Comparison of ENCODE assay signal across 26 cellular contexts in genomic region chr2:12310399-12310798, GRCh38.
DNase-seq lines count a peak whose midpoint lies in the region; ATAC-seq, FAIRE-seq and TF ChIP-seq lines count a peak whose summit lies in the region.
"Had no signal": no experiment of that assay in that cellular context is flagged by ENCODE, and none has a peak within 500 bp of the region (broad histone marks: within the 10 kb centered on the region; RNA-seq: fewer than 3 reads in every experiment).

No MANE protein-coding gene starts in this region.

- H3K4me1 Mint-ChIP-seq in activated naive CD8-positive, alpha-beta T cell treated with anti-CD3 and anti-CD28 coated beads, Interleukin-2, amount 10 ng/mL, durations not matched to agents 7 days and 5 days, result peaks cover 35% of the 10 kb centered on the region
- peaks cover 28% of the 10 kb centered on the region for H3K4me1 Mint-ChIP-seq in activated naive CD8-positive, alpha-beta T cell treated with anti-CD3 and anti-CD28 coated beads, Interleukin-2, amount 50 U/mL, for 24 hours
- peaks cover 48 to 59% (median 50%) of the 10 kb centered on the region in 3 donors for H3K4me1 Mint-ChIP-seq in T-cell
- peaks cover 10 to 22% of the 10 kb centered on the region in 2 donors for H3K4me1 Mint-ChIP-seq in stimulated activated naive B cell treated with anti-CD40 and anti-IgM and Interleukin-4, amounts not matched to agents 10 μg/mL and 1 μg/mL and 100 μg/mL, for 72 hours
- H3K4me1 Mint-ChIP-seq: CD14-positive monocyte had no signal

- no peaks in the 10 kb centered on the region for H3K79me2 ChIP-seq in DND-41 (ENCODE audit: insufficient read depth, low read length)

- no peaks in the 10 kb centered on the region for H3K9me3 ChIP-seq in DND-41 (ENCODE audit: insufficient read depth, low read length, severe bottlenecking)
- H3K9me3 ChIP-seq: BE2C; BLaER1 treated with 17β-estradiol and CSF1 and Interleukin-3, amounts not matched to agents 10 nM and 100 nM had no signal

- no peaks in the 10 kb centered on the region for H4K20me1 ChIP-seq in DND-41 (ENCODE audit: insufficient read depth, low read length)
- H4K20me1 ChIP-seq: BLaER1 treated with 17β-estradiol and CSF1 and Interleukin-3, amounts not matched to agents 10 nM and 100 nM had no signal

- peaks cover 2% of the 10 kb centered on the region for H3K9me3 Mint-ChIP-seq in activated naive CD8-positive, alpha-beta T cell treated with anti-CD3 and anti-CD28 coated beads, Interleukin-2, amount 10 ng/mL, durations not matched to agents 7 days and 5 days
- H3K9me3 Mint-ChIP-seq in activated naive CD8-positive, alpha-beta T cell treated with anti-CD3 and anti-CD28 coated beads, Interleukin-2, amount 50 U/mL, for 24 hours, result no peaks in the 10 kb centered on the region
- H3K9me3 Mint-ChIP-seq in T-cell, result no peaks in the 10 kb centered on the region
- no peaks in the 10 kb centered on the region for H3K9me3 Mint-ChIP-seq in stimulated activated naive B cell treated with anti-CD40 and anti-IgM and Interleukin-4, amounts not matched to agents 10 μg/mL and 1 μg/mL and 100 μg/mL, for 72 hours
- H3K9me3 Mint-ChIP-seq: CD14-positive monocyte had no signal

- H3K4me3 ChIP-seq in DND-41 (ENCODE audit: low read depth in 1 of 2, low read length in 2 of 2), result no peak overlapping the region
- H3K4me3 ChIP-seq: BLaER1 treated with 17β-estradiol and CSF1 and Interleukin-3, amounts not matched to agents 10 nM and 100 nM; GM23248 had no signal

- no peak overlapping the region for H3K27ac ChIP-seq in DND-41 (ENCODE audit: low read length)
- H3K27ac ChIP-seq: 22Rv1; BLaER1 treated with 17β-estradiol and CSF1 and Interleukin-3, amounts not matched to agents 10 nM and 100 nM; GM23248 had no signal

- ATAC-seq in activated naive CD8-positive, alpha-beta T cell treated with anti-CD3 and anti-CD28 coated beads, Interleukin-2, amount 10 ng/mL, durations not matched to agents 7 days and 5 days (ENCODE audit: low read depth), result peak; percentile 52
- ATAC-seq in activated naive CD8-positive, alpha-beta T cell treated with anti-CD3 and anti-CD28 coated beads, Interleukin-2, amount 50 U/mL, for 24 hours, result no peak
- ATAC-seq in DND-41 (ENCODE audit: insufficient read depth, low read depth), result peak; percentile 61
- peak; percentile 50 to 77 (median 62) for ATAC-seq in T-cell (replicated peaks in 1 of 4)
- no peak for ATAC-seq in HG02642 (IDR thresholded peaks at IDR 0.05; ENCODE audit: poor library complexity, unreplicated experiment)
- no peak for ATAC-seq in stimulated activated naive B cell treated with anti-CD40 and anti-IgM and Interleukin-4, amounts not matched to agents 10 μg/mL and 1 μg/mL and 100 μg/mL, for 72 hours (replicated peaks)

- no peak for DNase-seq in activated naive CD8-positive, alpha-beta T cell treated with anti-CD3 and anti-CD28 coated beads, Interleukin-2, amount 10 ng/mL, durations not matched to agents 7 days and 5 days
- no peak for DNase-seq in activated naive CD8-positive, alpha-beta T cell treated with anti-CD3 and anti-CD28 coated beads, Interleukin-2, amount 50 U/mL, for 24 hours
- no peak for DNase-seq in DND-41
- no peak for DNase-seq in T-cell
- no peak for DNase-seq in urothelium cell line (ENCODE audit: low spot score)
- no peak for DNase-seq in NCI-H187 (lab: John Stamatoyannopoulos, UW)
- no peak for DNase-seq in stimulated activated naive B cell treated with anti-CD40 and anti-IgM and Interleukin-4, amounts not matched to agents 10 μg/mL and 1 μg/mL and 100 μg/mL, for 72 hours
- DNase-seq: ACHN, AML-193, BE2C, Calu3, COR-L47, DMS53, DMS79 treated with DMSO at 0.1 percent for 48 hours, GM23248, H7, HCEC 1CT had no signal

- H3K27me3 Mint-ChIP-seq in activated naive CD8-positive, alpha-beta T cell treated with anti-CD3 and anti-CD28 coated beads, Interleukin-2, amount 10 ng/mL, durations not matched to agents 7 days and 5 days, result no peaks in the 10 kb centered on the region
- no peaks in the 10 kb centered on the region for H3K27me3 Mint-ChIP-seq in activated naive CD8-positive, alpha-beta T cell treated with anti-CD3 and anti-CD28 coated beads, Interleukin-2, amount 50 U/mL, for 24 hours
- H3K27me3 Mint-ChIP-seq in T-cell, result no peaks in the 10 kb centered on the region
- no peaks in the 10 kb centered on the region for H3K27me3 Mint-ChIP-seq in stimulated activated naive B cell treated with anti-CD40 and anti-IgM and Interleukin-4, amounts not matched to agents 10 μg/mL and 1 μg/mL and 100 μg/mL, for 72 hours

- H3K36me3 ChIP-seq in DND-41 (ENCODE audit: insufficient read depth, low read length), result no peaks in the 10 kb centered on the region
- H3K36me3 ChIP-seq: BE2C; BLaER1 treated with 17β-estradiol and CSF1 and Interleukin-3, amounts not matched to agents 10 nM and 100 nM had no signal

- FAIRE-seq in urothelium cell line (lab: Jason Lieb, UNC), result peak; percentile 9
- FAIRE-seq: A204.1, G401.6, GM12892, GM19239, H1 had no signal

- no peak overlapping the region for H2AFZ ChIP-seq in DND-41 (ENCODE audit: low read depth, low read length)
- H2AFZ ChIP-seq: GM23248 had no signal

- H3K4me2 ChIP-seq in DND-41 (ENCODE audit: insufficient read depth, low read length), result no peak overlapping the region
- H3K4me2 ChIP-seq: BLaER1 treated with 17β-estradiol and CSF1 and Interleukin-3, amounts not matched to agents 10 nM and 100 nM had no signal

- POLR2A ChIA-PET in activated naive CD8-positive, alpha-beta T cell treated with anti-CD3 and anti-CD28 coated beads, Interleukin-2, amount 10 ng/mL, durations not matched to agents 7 days and 5 days (lab: Charles Lee), result no interaction called here
- POLR2A ChIA-PET in T-cell (lab: Charles Lee), result no interaction called here

- H3K36me3 Mint-ChIP-seq in activated naive CD8-positive, alpha-beta T cell treated with anti-CD3 and anti-CD28 coated beads, Interleukin-2, amount 10 ng/mL, durations not matched to agents 7 days and 5 days, result peaks cover 3% of the 10 kb centered on the region
- H3K36me3 Mint-ChIP-seq in activated naive CD8-positive, alpha-beta T cell treated with anti-CD3 and anti-CD28 coated beads, Interleukin-2, amount 50 U/mL, for 24 hours (ENCODE audit: low read depth), result no peaks in the 10 kb centered on the region
- H3K36me3 Mint-ChIP-seq in T-cell, result no peaks in the 10 kb centered on the region
- no peaks in the 10 kb centered on the region for H3K36me3 Mint-ChIP-seq in stimulated activated naive B cell treated with anti-CD40 and anti-IgM and Interleukin-4, amounts not matched to agents 10 μg/mL and 1 μg/mL and 100 μg/mL, for 72 hours
- H3K36me3 Mint-ChIP-seq: CD14-positive monocyte had no signal

- peak overlapping the region; percentile 37 for H3K27ac Mint-ChIP-seq in activated naive CD8-positive, alpha-beta T cell treated with anti-CD3 and anti-CD28 coated beads, Interleukin-2, amount 10 ng/mL, durations not matched to agents 7 days and 5 days
- no peak overlapping the region for H3K27ac Mint-ChIP-seq in activated naive CD8-positive, alpha-beta T cell treated with anti-CD3 and anti-CD28 coated beads, Interleukin-2, amount 50 U/mL, for 24 hours
- peak overlapping the region; percentile 58 to 79 for H3K27ac Mint-ChIP-seq in T-cell
- H3K27ac Mint-ChIP-seq in stimulated activated naive B cell treated with anti-CD40 and anti-IgM and Interleukin-4, amounts not matched to agents 10 μg/mL and 1 μg/mL and 100 μg/mL, for 72 hours, result no peak overlapping the region
- H3K27ac Mint-ChIP-seq: CD14-positive monocyte had no signal

- peaks cover 12% of the 10 kb centered on the region for H3K4me1 ChIP-seq in DND-41 (ENCODE audit: insufficient read depth, low read length)
- H3K4me1 ChIP-seq: BE2C had no signal

- no peak for TF ChIP-seq CTCF in DND-41 (IDR thresholded peaks at IDR 0.05; ENCODE audit: borderline replicate concordance, extremely low read depth, low read length, poor library complexity, severe bottlenecking)

- H3K9ac ChIP-seq in DND-41 (ENCODE audit: low read depth, low read length), result no peak overlapping the region
- H3K9ac ChIP-seq: BLaER1 treated with 17β-estradiol and CSF1 and Interleukin-3, amounts not matched to agents 10 nM and 100 nM; GM23248 had no signal

- H3K4me3 Mint-ChIP-seq in activated naive CD8-positive, alpha-beta T cell treated with anti-CD3 and anti-CD28 coated beads, Interleukin-2, amount 10 ng/mL, durations not matched to agents 7 days and 5 days, result no peak overlapping the region
- H3K4me3 Mint-ChIP-seq in activated naive CD8-positive, alpha-beta T cell treated with anti-CD3 and anti-CD28 coated beads, Interleukin-2, amount 50 U/mL, for 24 hours, result no peak overlapping the region
- peak overlapping the region in 1 of 3 donors; percentile 1 for H3K4me3 Mint-ChIP-seq in T-cell
- no peak overlapping the region for H3K4me3 Mint-ChIP-seq in stimulated activated naive B cell treated with anti-CD40 and anti-IgM and Interleukin-4, amounts not matched to agents 10 μg/mL and 1 μg/mL and 100 μg/mL, for 72 hours
- H3K4me3 Mint-ChIP-seq: CD14-positive monocyte had no signal

- CTCF ChIA-PET in T-cell (lab: Charles Lee), result no interaction called here

- H3K27me3 ChIP-seq in DND-41 (ENCODE audit: insufficient read depth, low read length, poor library complexity), result no peaks in the 10 kb centered on the region
- H3K27me3 ChIP-seq: BE2C; BLaER1 treated with 17β-estradiol and CSF1 and Interleukin-3, amounts not matched to agents 10 nM and 100 nM had no signal

Comparison
In these comparisons a context has a peak if more than half of its experiments do, and no peak if none do; other contexts are left out.
1. ATAC-seq: peak in activated naive CD8-positive, alpha-beta T cell treated with anti-CD3 and anti-CD28 coated beads, Interleukin-2, amount 10 ng/mL, durations not matched to agents 7 days and 5 days (single experiment), DND-41 (single experiment) and T-cell (4 of 4); none in activated naive CD8-positive, alpha-beta T cell treated with anti-CD3 and anti-CD28 coated beads, Interleukin-2, amount 50 U/mL, for 24 hours (single experiment), HG02642 (single experiment) and stimulated activated naive B cell treated with anti-CD40 and anti-IgM and Interleukin-4, amounts not matched to agents 10 μg/mL and 1 μg/mL and 100 μg/mL, for 72 hours (0 of 2).
2. H3K27ac Mint-ChIP-seq: peak in activated naive CD8-positive, alpha-beta T cell treated with anti-CD3 and anti-CD28 coated beads, Interleukin-2, amount 10 ng/mL, durations not matched to agents 7 days and 5 days (single experiment) and T-cell (2 of 2); none in activated naive CD8-positive, alpha-beta T cell treated with anti-CD3 and anti-CD28 coated beads, Interleukin-2, amount 50 U/mL, for 24 hours (single experiment) and stimulated activated naive B cell treated with anti-CD40 and anti-IgM and Interleukin-4, amounts not matched to agents 10 μg/mL and 1 μg/mL and 100 μg/mL, for 72 hours (single experiment).